Comparison of ENCODE assay signal across 8 cellular contexts in the genomic region with DNA sequence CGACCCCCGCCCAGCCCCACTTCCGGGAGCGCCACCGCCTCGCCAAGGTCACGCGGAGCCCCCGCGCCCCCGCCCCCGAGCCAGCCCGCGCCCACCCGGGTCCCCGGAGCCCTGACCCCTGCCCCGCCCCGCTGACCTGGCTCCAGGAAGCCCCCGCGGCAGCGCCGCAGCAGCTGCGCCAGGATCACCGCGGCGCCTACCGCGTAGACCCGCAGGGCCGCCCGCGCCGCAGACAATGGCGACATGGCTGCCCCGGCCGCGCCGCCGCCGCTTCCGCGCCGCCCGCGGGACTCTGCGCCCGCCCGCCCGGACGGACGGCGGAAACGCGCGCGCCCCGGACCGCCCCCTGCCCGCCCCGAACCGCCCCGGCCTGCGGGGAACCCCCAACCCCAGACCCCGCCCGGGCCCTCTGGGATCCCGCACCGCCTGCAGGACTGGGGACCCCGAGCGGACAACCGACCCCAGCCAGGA. TPM values are rescaled to one million over a fixed set of nuclear protein-coding genes. Genes with fewer than 3 reads are reported as not detected.
DNase-seq lines count a peak whose midpoint lies in the region; TF ChIP-seq lines count a peak whose summit lies in the region.

A gene with protein sequence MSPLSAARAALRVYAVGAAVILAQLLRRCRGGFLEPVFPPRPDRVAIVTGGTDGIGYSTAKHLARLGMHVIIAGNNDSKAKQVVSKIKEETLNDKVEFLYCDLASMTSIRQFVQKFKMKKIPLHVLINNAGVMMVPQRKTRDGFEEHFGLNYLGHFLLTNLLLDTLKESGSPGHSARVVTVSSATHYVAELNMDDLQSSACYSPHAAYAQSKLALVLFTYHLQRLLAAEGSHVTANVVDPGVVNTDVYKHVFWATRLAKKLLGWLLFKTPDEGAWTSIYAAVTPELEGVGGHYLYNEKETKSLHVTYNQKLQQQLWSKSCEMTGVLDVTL (minus strand): TSS at position 296 of the 471 bp plus-strand sequence. CDS start 51 bp downstream, at position 245.
A gene (minus strand): TSS at position 296 of the 471 bp plus-strand sequence. CDS start 10,257 bp downstream, outside the sequence.

- H3K36me3 ChIP-seq in DOHH2 (ENCODE audit: control insufficient read depth, low read length) (peaks cover 37% of the 10 kb centered on the region), PC-9 (ENCODE audit: low read depth) (no peaks in the 10 kb centered on the region), spleen (peaks cover 0 to 15% (median 3%) of the 10 kb centered on the region in 6 donors)

- H3K4me2 ChIP-seq in DOHH2 (ENCODE audit: low read length) (peak within 1 kb of the TSS; percentile 83), PC-9 (peak within 1 kb of the TSS; percentile 67)

- no TSS peak for BruUV-seq in PC-9 (replicated peaks; lab: Mats Ljungman, UMichigan)

- H4K20me1 ChIP-seq in DOHH2 (ENCODE audit: control insufficient read depth, insufficient read depth, low read depth, low read length), result 0 out of 2 replicates have a peak, but pooled peaks cover 3% of the 10 kb centered on the region
- H4K20me1 ChIP-seq in PC-9 (ENCODE audit: insufficient read depth), result peaks cover 3% of the 10 kb centered on the region; the same call in 1 of the 2 replicates

- H3K9me2 ChIP-seq in DOHH2 (replicated peaks; ENCODE audit: control insufficient read depth, low read length) (no peaks in the 10 kb centered on the region), PC-9 (ENCODE audit: insufficient read depth) (no peaks in the 10 kb centered on the region)

- TF ChIP-seq CTCF in DOHH2 (IDR thresholded peaks at IDR 0.05; ENCODE audit: low read depth, low read length, poor library complexity, severe bottlenecking), result no peak
- no peak for TF ChIP-seq CTCF in PC-9 (conservative IDR thresholded peaks at IDR 0.05)
- no peak for TF ChIP-seq CTCF in spleen (IDR thresholded peaks at IDR 0.05 in 8 of 11, conservative IDR thresholded peaks at IDR 0.05 in 3 of 11)

- H3K27ac ChIP-seq in DOHH2 (ENCODE audit: low read depth, low read length) (peak within 1 kb of the TSS; percentile 45), PC-9 (no peak within 1 kb of the TSS), adipose tissue (ENCODE audit: low read depth, low read length) (peak within 1 kb of the TSS; percentile 8), spleen (peak within 1 kb of the TSS; percentile 72 to 94 (median 92))

- H3K4me3 ChIP-seq in DOHH2 (ENCODE audit: low read length), result peak within 1 kb of the TSS; percentile 89
- peak within 1 kb of the TSS; percentile 71 for H3K4me3 ChIP-seq in PC-9
- peak within 1 kb of the TSS; percentile 75 for H3K4me3 ChIP-seq in iPS-11a (ENCODE audit: low read depth, low read length)
- peak within 1 kb of the TSS; percentile 64 to 94 (median 80) for H3K4me3 ChIP-seq in spleen

- H3K27me3 ChIP-seq in DOHH2 (ENCODE audit: control insufficient read depth, low read length), result no peaks in the 10 kb centered on the region
- H3K27me3 ChIP-seq in PC-9 (ENCODE audit: insufficient read depth, low read depth), result no peaks in the 10 kb centered on the region
- H3K27me3 ChIP-seq in spleen (replicated peaks in 1 of 7), result no peaks in the 10 kb centered on the region

- CTCF ChIA-PET in PC-9 (lab: Charles Lee), result no interaction called here

- H3K79me2 ChIP-seq in DOHH2 (ENCODE audit: control insufficient read depth, low read length) (peaks cover 46% of the 10 kb centered on the region), PC-9 (ENCODE audit: low read depth) (peaks cover 19% of the 10 kb centered on the region)

- peaks cover 33% of the 10 kb centered on the region for H3K4me1 ChIP-seq in DOHH2 (ENCODE audit: control insufficient read depth, low read length)
- H3K4me1 ChIP-seq in PC-9 (replicated peaks; ENCODE audit: insufficient read depth), result peaks cover 21% of the 10 kb centered on the region
- H3K4me1 ChIP-seq in spleen, result peaks cover 26 to 50% (median 38%) of the 10 kb centered on the region in 6 donors

- 1% methylated on average over 44 to 70 of the region's 70 CpGs for WGBS in adipose tissue, 3 donors
- WGBS in spleen, 5 donors, result 0% methylated on average over 5 to 70 of the region's 70 CpGs; no CpG with 5 or more reads in 2 of the 5 donors

- POLR2A ChIA-PET in PC-9 (lab: Charles Lee; ENCODE audit: unreplicated experiment), result no interaction called here

- TF ChIP-seq POLR2A in spleen (IDR thresholded peaks at IDR 0.05), result no peak

- H3K9me3 ChIP-seq in DOHH2 (ENCODE audit: control insufficient read depth, insufficient read depth, low read length), result no peaks in the 10 kb centered on the region
- no peaks in the 10 kb centered on the region for H3K9me3 ChIP-seq in PC-9 (ENCODE audit: insufficient read depth, low read depth)
- no peaks in the 10 kb centered on the region for H3K9me3 ChIP-seq in spleen

- H3F3A ChIP-seq in DOHH2 (ENCODE audit: control insufficient read depth, insufficient read depth) (peaks cover 7% of the 10 kb centered on the region), PC-9 (ENCODE audit: insufficient read depth, low read depth) (peaks cover 10% of the 10 kb centered on the region; the same call in 1 of the 2 replicates)

- intact Hi-C loops in PC-9 (cut with micrococcal nuclease; ENCODE audit: unreplicated experiment) (no loop called here), spleen (cut with DNase I; ENCODE audit: low total_unique reads) (no loop called here)

- peak; percentile 26 for DNase-seq in HCEC 1CT
- DNase-seq in PC-9, result peak in 1 of 2 experiments; percentile 9
- DNase-seq in spleen, result peak; percentile 93
- DNase-seq in DMS153 (lab: John Stamatoyannopoulos, UW), result no peak
- DNase-seq in NCI-H345 treated with DMSO at 0.1 percent for 48 hours (lab: John Stamatoyannopoulos, UW; ENCODE audit: unreplicated experiment), result no peak

- peak within 1 kb of the TSS; percentile 76 for H2AFZ ChIP-seq in PC-9

RNA-seq across cellular contexts. Expression of the first gene that starts in this region (rescaled TPM):
- 13.2 and 15.2 TPM in 2 replicates for total RNA-seq in PC-9 (2021)
- polyA plus RNA-seq in adipose tissue, result 10 to 100 TPM in 2 of 3 donors, 1 to 10 TPM in 1; 9.0 to 22.4 (median 16.5) TPM
- 10 to 100 TPM; 18.7 to 29.6 (median 26.6) TPM for total RNA-seq in spleen
- polyA plus RNA-seq in spleen, result 1 to 10 TPM; 5.5 to 9.2 (median 6.6) TPM

RNA-seq across cellular contexts. Expression of the second gene that starts in this region (rescaled TPM):
- total RNA-seq in PC-9 (2021) (11.1 and 14.0 TPM in 2 replicates), spleen (10 to 100 TPM; 39.2 to 65.7 (median 45.1) TPM)
- polyA plus RNA-seq in adipose tissue (10 to 100 TPM; 16.5 to 27.9 (median 20.5) TPM), spleen (10 to 100 TPM; 11.3 to 24.2 (median 14.5) TPM)

Comparison
In these comparisons a context has a peak if more than half of its experiments do, and no peak if none do; other contexts are left out.
1. DNase-seq: peak in HCEC 1CT (single experiment) and spleen (single experiment); none in DMS153 (single experiment) and NCI-H345 treated with DMSO at 0.1 percent for 48 hours (single experiment).
2. Peak in every context shown above with its lines, with median percentiles within 50 percentile points of each other: H3K4me3 ChIP-seq.